ENCODE assay signal across 1 cellular context in the genomic region with DNA sequence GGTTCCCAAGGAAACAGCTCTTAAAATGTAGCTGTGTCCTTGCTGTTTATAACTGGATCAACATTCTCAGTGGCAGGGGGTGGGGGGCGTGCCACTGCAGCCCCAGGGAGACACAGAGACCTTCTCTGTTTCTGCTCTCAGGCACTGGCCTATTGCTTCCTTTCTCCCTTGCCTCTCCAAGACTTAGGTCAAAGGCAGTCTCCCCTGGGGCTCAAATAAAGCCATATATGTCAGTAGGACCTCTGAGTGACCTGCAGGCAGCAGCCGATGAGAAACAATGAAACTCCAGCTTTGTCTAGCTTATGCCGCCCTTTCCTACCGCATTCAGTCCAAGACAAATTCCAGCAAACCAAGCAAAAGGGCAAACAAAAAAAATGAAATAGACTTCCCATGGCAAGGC.
A peak's percentile ranks its signal among the peaks of the same experiment; 100 is the strongest.
TF ChIP-seq lines count a peak whose summit lies in the region.

No MANE protein-coding gene starts in this region.

TF ChIP-seq in GM12878, 131 proteins besides CTCF, POLR2A, EP300 and RAD21:
- no peak for TF ChIP-seq SMARCA5 (IDR thresholded peaks at IDR 0.05)
- TF ChIP-seq, protein P1, sequence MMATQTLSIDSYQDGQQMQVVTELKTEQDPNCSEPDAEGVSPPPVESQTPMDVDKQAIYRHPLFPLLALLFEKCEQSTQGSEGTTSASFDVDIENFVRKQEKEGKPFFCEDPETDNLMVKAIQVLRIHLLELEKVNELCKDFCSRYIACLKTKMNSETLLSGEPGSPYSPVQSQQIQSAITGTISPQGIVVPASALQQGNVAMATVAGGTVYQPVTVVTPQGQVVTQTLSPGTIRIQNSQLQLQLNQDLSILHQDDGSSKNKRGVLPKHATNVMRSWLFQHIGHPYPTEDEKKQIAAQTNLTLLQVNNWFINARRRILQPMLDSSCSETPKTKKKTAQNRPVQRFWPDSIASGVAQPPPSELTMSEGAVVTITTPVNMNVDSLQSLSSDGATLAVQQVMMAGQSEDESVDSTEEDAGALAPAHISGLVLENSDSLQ (IDR thresholded peaks at IDR 0.05): no peak
- no peak for TF ChIP-seq YBX1 (IDR thresholded peaks at IDR 0.05)
- TF ChIP-seq, protein P2, sequence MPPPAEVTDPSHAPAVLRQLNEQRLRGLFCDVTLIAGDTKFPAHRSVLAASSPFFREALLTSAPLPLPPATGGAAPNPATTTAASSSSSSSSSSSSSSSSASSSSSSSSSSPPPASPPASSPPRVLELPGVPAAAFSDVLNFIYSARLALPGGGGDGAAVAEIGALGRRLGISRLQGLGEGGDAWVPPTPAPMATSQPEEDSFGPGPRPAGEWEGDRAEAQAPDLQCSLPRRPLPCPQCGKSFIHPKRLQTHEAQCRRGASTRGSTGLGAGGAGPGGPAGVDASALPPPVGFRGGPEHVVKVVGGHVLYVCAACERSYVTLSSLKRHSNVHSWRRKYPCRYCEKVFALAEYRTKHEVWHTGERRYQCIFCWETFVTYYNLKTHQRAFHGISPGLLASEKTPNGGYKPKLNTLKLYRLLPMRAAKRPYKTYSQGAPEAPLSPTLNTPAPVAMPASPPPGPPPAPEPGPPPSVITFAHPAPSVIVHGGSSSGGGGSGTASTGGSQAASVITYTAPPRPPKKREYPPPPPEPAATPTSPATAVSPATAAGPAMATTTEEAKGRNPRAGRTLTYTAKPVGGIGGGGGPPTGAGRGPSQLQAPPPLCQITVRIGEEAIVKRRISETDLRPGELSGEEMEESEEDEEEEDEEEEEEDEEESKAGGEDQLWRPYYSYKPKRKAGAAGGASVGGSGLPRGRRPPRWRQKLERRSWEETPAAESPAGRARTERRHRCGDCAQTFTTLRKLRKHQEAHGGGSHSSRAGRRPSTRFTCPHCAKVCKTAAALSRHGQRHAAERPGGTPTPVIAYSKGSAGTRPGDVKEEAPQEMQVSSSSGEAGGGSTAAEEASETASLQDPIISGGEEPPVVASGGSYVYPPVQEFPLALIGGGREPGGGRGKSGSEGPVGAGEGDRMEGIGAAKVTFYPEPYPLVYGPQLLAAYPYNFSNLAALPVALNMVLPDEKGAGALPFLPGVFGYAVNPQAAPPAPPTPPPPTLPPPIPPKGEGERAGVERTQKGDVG (CRISPR knock-in tag; IDR thresholded peaks at IDR 0.05): no peak
- TF ChIP-seq SREBF1 (IDR thresholded peaks at IDR 0.05; ENCODE audit: low read length): no peak
- no peak for TF ChIP-seq PAX8 (IDR thresholded peaks at IDR 0.05)
- TF ChIP-seq NR2F1 (conservative IDR thresholded peaks at IDR 0.05): 0 out of 2 replicates have a peak, but pooled peaks have one; percentile 32
